ENCODE assay signal across 8 cellular contexts in the genomic region with DNA sequence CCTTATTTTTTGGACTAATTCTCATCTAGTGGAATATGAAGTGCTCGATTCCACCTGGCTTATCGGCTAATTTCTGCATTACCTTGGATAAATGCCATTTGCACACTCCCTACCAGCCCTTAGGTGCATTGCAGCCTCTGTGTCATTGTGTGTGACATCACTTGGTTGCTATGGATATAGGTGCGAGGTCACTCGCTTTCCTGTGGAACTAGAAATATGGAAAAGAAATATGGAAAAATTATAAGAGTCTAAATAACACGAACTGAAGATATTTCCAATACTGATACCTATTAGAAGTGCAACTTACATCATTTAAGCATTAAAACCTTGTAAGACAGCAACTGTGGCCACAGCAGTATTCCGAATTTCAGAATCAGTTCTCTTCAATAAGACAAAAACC. TPM values are rescaled to one million over a fixed set of nuclear protein-coding genes. Genes with fewer than 3 reads are reported as not detected.
DNase-seq lines count a peak whose midpoint lies in the region; ATAC-seq, FAIRE-seq and TF ChIP-seq lines count a peak whose summit lies in the region.

No MANE protein-coding gene starts in this region.

- H4K91ac ChIP-seq in H1 (replicated peaks; ENCODE audit: insufficient read length, low read length): no peak overlapping the region

- no peak overlapping the region for H3K27ac Mint-ChIP-seq in activated naive CD4-positive, alpha-beta T cell treated with anti-CD3 and anti-CD28 coated beads for 36 hours

- H4K20me1 ChIP-seq in H1 (replicated peaks in 1 of 2; ENCODE audit: control insufficient read depth in 1 of 2, insufficient read depth in 2 of 2, low read length in 2 of 2): peaks cover 31 to 35% of the 10 kb centered on the region in 2 experiments

- no peak overlapping the region for H3K14ac ChIP-seq in H1 (ENCODE audit: insufficient read length)

- H3K4me1 ChIP-seq in NT2/D1 (ENCODE audit: insufficient read depth, insufficient read length) (no peaks in the 10 kb centered on the region), H1 (replicated peaks in 1 of 4; ENCODE audit: control insufficient read depth in 3 of 4, insufficient read depth in 4 of 4, low read length in 3 of 4) (peaks cover 2 to 7% (median 4%) of the 10 kb centered on the region in 4 experiments), neuron (ENCODE audit: insufficient read depth, low read length) (peaks cover 20% of the 10 kb centered on the region)

- H2BK120ac ChIP-seq in H1 (replicated peaks; ENCODE audit: low read depth, low read length): no peak overlapping the region

- H2AK5ac ChIP-seq in H1 (ENCODE audit: low read depth, low read length): no peak overlapping the region

- DNase-seq in activated naive CD4-positive, alpha-beta T cell treated with anti-CD3 and anti-CD28 coated beads for 36 hours: no peak
- no peak for DNase-seq in activated naive CD4-positive, alpha-beta T cell treated with anti-CD3 and anti-CD28 coated beads, Interleukin-2, amount 50 U/mL, for 16 hours
- DNase-seq in NT2/D1 (ENCODE audit: low read depth, low spot score) (no peak), H1 (ENCODE audit: low read depth in 1 of 2, low spot score in 2 of 2) (no peak)

- H3K4me3 Mint-ChIP-seq in activated naive CD4-positive, alpha-beta T cell treated with anti-CD3 and anti-CD28 coated beads for 36 hours: peak overlapping the region; percentile 91

- POLR2A ChIA-PET in H1 (lab: Charles Lee; ENCODE audit: partially characterized antibody): interaction anchor here (1.3 to 14.3 kb wide), 6 partner anchors 9 to 53 kb away, joined by 3 to 249 read pairs (median 6); no protein-coding TSS in a partner anchor

- TF ChIP-seq RAD21 in H1 (IDR thresholded peaks at IDR 0.05 in 1 of 2, conservative IDR thresholded peaks at IDR 0.05 in 1 of 2; ENCODE audit: low read depth in 2 of 2, low read length in 2 of 2): no peak

- TF ChIP-seq EP300 in H1 (IDR thresholded peaks at IDR 0.05; ENCODE audit: borderline replicate concordance in 1 of 2, low read depth in 2 of 2, low read length in 2 of 2): no peak

- H3K4me3 ChIP-seq in NT2/D1 (ENCODE audit: insufficient read length, low read depth) (peak overlapping the region; percentile 91), H1 (ENCODE audit: extremely low read depth in 1 of 4, insufficient read depth in 2 of 4, low read depth in 3 of 4, low read length in 4 of 4) (peak overlapping the region; percentile 2 to 99 (median 90)), neuron (ENCODE audit: low read length) (peak overlapping the region; percentile 99)

- H3K27me3 ChIP-seq in NT2/D1 (ENCODE audit: insufficient read depth, insufficient read length): no peaks in the 10 kb centered on the region
- no peaks in the 10 kb centered on the region for H3K27me3 ChIP-seq in H1 (replicated peaks in 1 of 4; ENCODE audit: control insufficient read depth in 3 of 4, extremely low read depth in 1 of 4, insufficient read depth in 3 of 4, low read length in 3 of 4)
- H3K27me3 ChIP-seq in neuron (ENCODE audit: insufficient read depth, low read length): no peaks in the 10 kb centered on the region

- H2BK12ac ChIP-seq in H1 (ENCODE audit: low read depth, low read length): no peak overlapping the region

- H3K27me3 Mint-ChIP-seq in activated naive CD4-positive, alpha-beta T cell treated with anti-CD3 and anti-CD28 coated beads for 36 hours (ENCODE audit: low read depth): no peaks in the 10 kb centered on the region

- H3K36me3 ChIP-seq in NT2/D1 (ENCODE audit: insufficient read depth, insufficient read length, low read length): peaks cover 45% of the 10 kb centered on the region
- peaks cover 0 to 32% (median 5%) of the 10 kb centered on the region in 4 experiments; a peak in 3 of 8 replicates for H3K36me3 ChIP-seq in H1 (ENCODE audit: control insufficient read depth in 2 of 4, insufficient read depth in 4 of 4, low read length in 3 of 4)
- H3K36me3 ChIP-seq in neuron (ENCODE audit: insufficient read depth, low read length): peaks cover 42% of the 10 kb centered on the region

- no peak overlapping the region for H3K56ac ChIP-seq in H1 (replicated peaks; ENCODE audit: insufficient read length, low read depth, low read length)

- H3K9me3 Mint-ChIP-seq in activated naive CD4-positive, alpha-beta T cell treated with anti-CD3 and anti-CD28 coated beads for 36 hours: no peaks in the 10 kb centered on the region

- no peak overlapping the region for H3K9ac ChIP-seq in NT2/D1 (ENCODE audit: insufficient read length, low read depth)
- peak overlapping the region in 1 of 4 experiments; percentile 37; a peak in 1 of 7 replicates for H3K9ac ChIP-seq in H1 (replicated peaks in 1 of 4; ENCODE audit: extremely low read depth in 1 of 4, low read depth in 3 of 4, low read length in 3 of 4)

- H3K36me3 Mint-ChIP-seq in activated naive CD4-positive, alpha-beta T cell treated with anti-CD3 and anti-CD28 coated beads for 36 hours (ENCODE audit: low read depth): peaks cover 38% of the 10 kb centered on the region

- no peak overlapping the region for H3K4ac ChIP-seq in H1 (replicated peaks; ENCODE audit: insufficient read length, low read depth, low read length)

- no peak overlapping the region for H2BK5ac ChIP-seq in H1 (ENCODE audit: low read depth, low read length)

- no peaks in the 10 kb centered on the region; the same call in 1 of the 2 replicates for H3K23me2 ChIP-seq in H1 (ENCODE audit: low read depth, low read length)

- H2BK15ac ChIP-seq in H1 (ENCODE audit: low read length): no peak overlapping the region

- H3K79me2 ChIP-seq in H1 (ENCODE audit: control insufficient read depth in 1 of 2, insufficient read depth in 2 of 2, low read length in 2 of 2): peaks cover 55 to 69% of the 10 kb centered on the region in 2 experiments

- no peak overlapping the region for H3K18ac ChIP-seq in H1 (ENCODE audit: extremely low read depth, low read length)

- H2AFZ ChIP-seq in H1 (ENCODE audit: low read length): no peak overlapping the region
- H2AFZ ChIP-seq in neuron (ENCODE audit: low read depth, low read length): no peak overlapping the region

- H3K79me1 ChIP-seq in H1 (ENCODE audit: low read depth, low read length): no peaks in the 10 kb centered on the region

- CTCF ChIA-PET in activated naive CD4-positive, alpha-beta T cell treated with anti-CD3 and anti-CD28 coated beads for 36 hours (lab: Charles Lee): no interaction called here
- CTCF ChIA-PET in H1 (lab: Charles Lee; ENCODE audit: partially characterized antibody): no interaction called here

- H4K8ac ChIP-seq in H1 (ENCODE audit: extremely low read depth, insufficient read depth, low read length): no peak overlapping the region

- peak overlapping the region; percentile 68 to 71 for H3K4me2 ChIP-seq in H1 (ENCODE audit: insufficient read depth in 1 of 2, low read depth in 2 of 2, low read length in 2 of 2)

- intact Hi-C loops in activated naive CD4-positive, alpha-beta T cell treated with anti-CD3 and anti-CD28 coated beads for 36 hours (cut with micrococcal nuclease): loop anchor here (1.0 to 5.0 kb wide), 7 partner anchors 14 to 1180 kb away; a partner anchor contains a TSS

- WGBS in H1 (ENCODE audit: extremely low coverage in 1 of 2, insufficient coverage in 1 of 2, insufficient read length in 1 of 2, insufficient replicate concordance in 2 of 2, low coverage in 1 of 2, low lambda C conversion rate in 2 of 2, missing lambda C conversion rate in 1 of 2), 2 experiments: 85% methylated on average over 6 of the region's 6 CpGs; no CpG with 5 or more reads in 1 of the 2 experiments

- TF ChIP-seq CTCF in H1 (IDR thresholded peaks at IDR 0.05; ENCODE audit: control extremely low read depth in 1 of 3, insufficient read depth in 1 of 3, low read depth in 1 of 3, low read length in 3 of 3): no peak

- ATAC-seq in GM19467 (IDR thresholded peaks at IDR 0.05; ENCODE audit: unreplicated experiment) (no peak), HG03354 (IDR thresholded peaks at IDR 0.05; ENCODE audit: poor library complexity, severe bottlenecking, unreplicated experiment) (no peak), HG02571 (IDR thresholded peaks at IDR 0.05; ENCODE audit: unreplicated experiment) (no peak)

- H3K9me3 ChIP-seq in NT2/D1 (ENCODE audit: insufficient read depth, low read length) (no peaks in the 10 kb centered on the region), H1 (ENCODE audit: insufficient read depth in 2 of 2, low read depth in 1 of 2, low read length in 1 of 2) (no peaks in the 10 kb centered on the region), neuron (ENCODE audit: low read length) (peaks cover 13% of the 10 kb centered on the region)

- H3K4me1 Mint-ChIP-seq in activated naive CD4-positive, alpha-beta T cell treated with anti-CD3 and anti-CD28 coated beads for 36 hours (ENCODE audit: low read depth): peaks cover 55% of the 10 kb centered on the region

- FAIRE-seq in H1 (lab: Jason Lieb, UNC): no peak

- no peak overlapping the region for H3K27ac ChIP-seq in H1 (ENCODE audit: low read depth, low read length)

- no peak overlapping the region for H2BK20ac ChIP-seq in H1 (ENCODE audit: low read length)

- no peak overlapping the region for H3K23ac ChIP-seq in H1 (ENCODE audit: insufficient read length)

- no peak; a peak in 1 of 3 replicates for TF ChIP-seq POLR2A in H1 (IDR thresholded peaks at IDR 0.05; ENCODE audit: control extremely low read depth in 1 of 2, low read depth in 2 of 2, low read length in 2 of 2)

- no peak overlapping the region for H4K5ac ChIP-seq in H1 (ENCODE audit: insufficient read length, low read depth, low read length)

RNA-seq across cellular contexts. Expression of a gene that starts 2.0 kb away (rescaled TPM):
- 10 to 100 TPM; 95.3 to 96.9 TPM for total RNA-seq in activated naive CD4-positive, alpha-beta T cell treated with anti-CD3 and anti-CD28 coated beads for 36 hours
- total RNA-seq in H1 (2021; fragmentation: NEBNext Ultra II Directional; extraction: Animal tissue kit (Norgen Biotek cat#: 25700)): 241 and 244 TPM in 2 replicates
- 57.2 and 62.9 TPM in 2 replicates for polyA plus RNA-seq in H1 (2011; rRNA removed)
- 78.4 TPM for polyA plus RNA-seq in H1 (2011; cell fraction: cytosol; rRNA removed)
- polyA plus RNA-seq in H1 (2011; cell fraction: nucleus; rRNA removed): 44.9 TPM
- 133 to 194 TPM (median 144 TPM) in 4 replicates for polyA plus RNA-seq in H1 (2012, experiment 1 of 2)
- 49.5 TPM for polyA plus RNA-seq in H1 (2012, experiment 2 of 2)
- 120 TPM for polyA plus RNA-seq in H1 (2013, experiment 1 of 2)
- 119 TPM for polyA plus RNA-seq in H1 (2013, experiment 2 of 2)
- polyA minus RNA-seq in H1 (2011; rRNA and poly(A)+ RNA removed): 96.5 and 98.8 TPM in 2 replicates
- polyA minus RNA-seq in H1 (2011; cell fraction: cytosol; rRNA and poly(A)+ RNA removed): 105 TPM
- polyA minus RNA-seq in H1 (2011; cell fraction: nucleus; rRNA and poly(A)+ RNA removed): 54.5 TPM

RNA-seq across cellular contexts. Expression of a gene that starts 52.7 kb away (rescaled TPM):
- total RNA-seq in activated naive CD4-positive, alpha-beta T cell treated with anti-CD3 and anti-CD28 coated beads for 36 hours: under 1 TPM; 0.57 to 0.62 TPM
- 10.8 and 11.8 TPM in 2 replicates for total RNA-seq in H1 (2021; fragmentation: NEBNext Ultra II Directional; extraction: Animal tissue kit (Norgen Biotek cat#: 25700))
- 27.5 and 30.8 TPM in 2 replicates for polyA plus RNA-seq in H1 (2011; rRNA removed)
- 22.9 TPM for polyA plus RNA-seq in H1 (2011; cell fraction: cytosol; rRNA removed)
- 48.5 TPM for polyA plus RNA-seq in H1 (2011; cell fraction: nucleus; rRNA removed)
- polyA plus RNA-seq in H1 (2012, experiment 1 of 2): 11.6 to 24.9 TPM (median 20.9 TPM) in 4 replicates
- polyA plus RNA-seq in H1 (2012, experiment 2 of 2): 16.4 TPM
- polyA plus RNA-seq in H1 (2013, experiment 1 of 2): 14.0 TPM
- polyA plus RNA-seq in H1 (2013, experiment 2 of 2): 14.2 TPM
- 11.1 and 13.8 TPM in 2 replicates for polyA minus RNA-seq in H1 (2011; rRNA and poly(A)+ RNA removed)
- polyA minus RNA-seq in H1 (2011; cell fraction: cytosol; rRNA and poly(A)+ RNA removed): 6.3 TPM
- 8.1 TPM for polyA minus RNA-seq in H1 (2011; cell fraction: nucleus; rRNA and poly(A)+ RNA removed)

RNA-seq across cellular contexts. Expression of a gene that starts 54.4 kb away (rescaled TPM):
- 100 to 1,000 TPM; 106 to 115 TPM for total RNA-seq in activated naive CD4-positive, alpha-beta T cell treated with anti-CD3 and anti-CD28 coated beads for 36 hours
- total RNA-seq in H1 (2021; fragmentation: NEBNext Ultra II Directional; extraction: Animal tissue kit (Norgen Biotek cat#: 25700)): 165 and 194 TPM in 2 replicates
- polyA plus RNA-seq in H1 (2011; rRNA removed): 254 and 440 TPM in 2 replicates
- polyA plus RNA-seq in H1 (2011; cell fraction: cytosol; rRNA removed): 140 TPM
- 158 TPM for polyA plus RNA-seq in H1 (2011; cell fraction: nucleus; rRNA removed)
- 103 to 239 TPM (median 205 TPM) in 4 replicates for polyA plus RNA-seq in H1 (2012, experiment 1 of 2)
- 130 TPM for polyA plus RNA-seq in H1 (2012, experiment 2 of 2)
- polyA plus RNA-seq in H1 (2013, experiment 1 of 2): 200 TPM
- polyA plus RNA-seq in H1 (2013, experiment 2 of 2): 202 TPM
- 12.2 and 16.7 TPM in 2 replicates for polyA minus RNA-seq in H1 (2011; rRNA and poly(A)+ RNA removed)
- polyA minus RNA-seq in H1 (2011; cell fraction: cytosol; rRNA and poly(A)+ RNA removed): 52.6 TPM
- polyA minus RNA-seq in H1 (2011; cell fraction: nucleus; rRNA and poly(A)+ RNA removed): 46.7 TPM
